ENCODE assay signal across 13 cellular contexts in the genomic region with DNA sequence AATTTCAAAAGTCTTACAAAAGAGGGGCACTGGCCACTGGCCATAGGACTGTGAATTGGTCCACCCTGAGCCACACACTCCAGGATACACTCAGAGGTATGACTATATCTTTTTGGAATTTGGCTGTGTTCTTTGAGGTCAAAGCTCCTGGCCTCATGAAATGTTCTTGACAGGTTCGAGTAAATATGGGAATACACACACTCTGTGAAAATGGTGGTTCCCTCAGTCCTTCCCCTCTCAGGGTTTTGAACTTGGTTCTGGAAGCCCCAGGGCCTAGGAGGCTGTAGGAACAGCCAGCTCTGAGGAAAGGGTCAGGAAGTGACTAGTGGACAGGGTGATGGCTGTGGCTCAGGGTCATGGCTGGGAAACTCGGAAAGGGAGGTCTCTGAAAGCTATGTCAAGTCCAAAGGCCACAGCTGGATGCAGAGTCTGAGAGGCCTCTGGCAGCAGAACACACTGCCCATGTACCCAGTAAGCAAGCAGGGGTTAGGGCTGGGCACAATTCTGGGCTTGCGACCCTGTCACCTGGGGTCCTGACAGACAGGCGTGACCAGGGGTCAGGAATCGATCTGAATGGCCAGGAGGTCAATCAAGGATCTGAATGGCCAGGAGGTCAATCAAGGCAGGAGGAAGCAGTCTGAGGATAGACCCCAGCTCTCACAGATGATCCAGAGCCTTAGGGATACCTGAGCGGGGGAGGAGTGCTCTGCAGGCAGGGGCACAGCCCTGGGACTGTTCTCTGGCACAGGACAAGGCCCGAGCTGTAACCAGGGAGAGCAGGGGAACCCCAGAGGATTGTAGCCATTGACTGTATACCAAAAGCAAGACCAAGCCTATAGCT.
DNase-seq lines count a peak whose midpoint lies in the region; ATAC-seq and TF ChIP-seq lines count a peak whose summit lies in the region.
"Had no signal": no experiment of that assay in that cellular context is flagged by ENCODE, and none has a peak within 500 bp of the region (broad histone marks: within the 10 kb centered on the region; RNA-seq: fewer than 3 reads in every experiment).

No MANE protein-coding gene starts in this region.

- H4K20me1 ChIP-seq in H9 (ENCODE audit: control insufficient read depth, insufficient read depth, insufficient read length), result no peaks in the 10 kb centered on the region
- H4K20me1 ChIP-seq in hepatocyte (ENCODE audit: insufficient read depth, poor library complexity, severe bottlenecking), result no peaks in the 10 kb centered on the region

- no peaks in the 10 kb centered on the region for H3K4me1 ChIP-seq in H9 (ENCODE audit: insufficient read depth, low read length)
- peaks cover 26% of the 10 kb centered on the region for H3K4me1 ChIP-seq in hepatocyte (ENCODE audit: insufficient read depth)

- no peak overlapping the region for H3K4me3 Mint-ChIP-seq in H9
- H3K4me3 Mint-ChIP-seq in stimulated activated effector memory CD8-positive, alpha-beta T cell treated with anti-CD3 and anti-CD28 coated beads, Interleukin-12 subunit alpha, Interleukin-12 subunit beta, amount 100 ng/mL, for 72 hours, result no peak overlapping the region
- H3K4me3 Mint-ChIP-seq in stimulated activated memory B cell treated with anti-CD40 and anti-IgM and Interleukin-4, amounts not matched to agents 10 μg/mL and 1 μg/mL and 100 μg/mL, for 72 hours, result no peak overlapping the region
- H3K4me3 Mint-ChIP-seq in activated CD4-positive, alpha-beta T cell treated with anti-CD3 and anti-CD28 coated beads for 36 hours, result no peak overlapping the region

- no peak overlapping the region for H3K27ac Mint-ChIP-seq in H9
- H3K27ac Mint-ChIP-seq in stimulated activated effector memory CD8-positive, alpha-beta T cell treated with anti-CD3 and anti-CD28 coated beads, Interleukin-12 subunit alpha, Interleukin-12 subunit beta, amount 100 ng/mL, for 72 hours, result no peak overlapping the region
- H3K27ac Mint-ChIP-seq in stimulated activated memory B cell treated with anti-CD40 and anti-IgM and Interleukin-4, amounts not matched to agents 10 μg/mL and 1 μg/mL and 100 μg/mL, for 72 hours, result no peak overlapping the region
- H3K27ac Mint-ChIP-seq in activated CD4-positive, alpha-beta T cell treated with anti-CD3 and anti-CD28 coated beads for 36 hours, result no peak overlapping the region

- no peak overlapping the region for H2BK120ac ChIP-seq in H9 (ENCODE audit: low read depth, low read length, poor library complexity, severe bottlenecking)

- H3K36me3 Mint-ChIP-seq in H9 (ENCODE audit: insufficient read depth in 1 of 3, low read depth in 3 of 3), result no peaks in the 10 kb centered on the region
- no peaks in the 10 kb centered on the region for H3K36me3 Mint-ChIP-seq in stimulated activated effector memory CD8-positive, alpha-beta T cell treated with anti-CD3 and anti-CD28 coated beads, Interleukin-12 subunit alpha, Interleukin-12 subunit beta, amount 100 ng/mL, for 72 hours
- no peaks in the 10 kb centered on the region for H3K36me3 Mint-ChIP-seq in stimulated activated memory B cell treated with anti-CD40 and anti-IgM and Interleukin-4, amounts not matched to agents 10 μg/mL and 1 μg/mL and 100 μg/mL, for 72 hours
- no peaks in the 10 kb centered on the region for H3K36me3 Mint-ChIP-seq in activated CD4-positive, alpha-beta T cell treated with anti-CD3 and anti-CD28 coated beads for 36 hours (ENCODE audit: low read depth)

- in situ Hi-C loops in astrocyte of the spinal cord (cut with HindIII; ENCODE audit: low sequenced_read_pairs), result no loop called here

- no peak overlapping the region for H2AK5ac ChIP-seq in H9 (ENCODE audit: insufficient read length, low read length)

- ATAC-seq in stimulated activated effector memory CD8-positive, alpha-beta T cell treated with anti-CD3 and anti-CD28 coated beads, Interleukin-12 subunit alpha, Interleukin-12 subunit beta, amount 100 ng/mL, for 72 hours, result peak; percentile 9
- ATAC-seq in stimulated activated memory B cell treated with anti-CD40 and anti-IgM and Interleukin-4, amounts not matched to agents 10 μg/mL and 1 μg/mL and 100 μg/mL, for 72 hours, result no peak
- ATAC-seq in activated CD4-positive, alpha-beta T cell treated with anti-CD3 and anti-CD28 coated beads for 36 hours, result no peak
- no peak for ATAC-seq in GM18867 (IDR thresholded peaks at IDR 0.05; ENCODE audit: unreplicated experiment)
- ATAC-seq: esophagus mucosa had no signal

- H2BK15ac ChIP-seq in H9 (ENCODE audit: low read depth, low read length), result no peak overlapping the region

- no peaks in the 10 kb centered on the region for H3K9me3 ChIP-seq in H9 (ENCODE audit: control insufficient read depth, low read depth, low read length)
- H3K9me3 ChIP-seq in hepatocyte (ENCODE audit: low read depth), result no peaks in the 10 kb centered on the region

- H3K23ac ChIP-seq in H9 (ENCODE audit: insufficient read length, low read depth, low read length), result no peak overlapping the region

- peaks cover 6% of the 10 kb centered on the region; the same call in 1 of the 2 replicates for H3K27me3 ChIP-seq in H9 (ENCODE audit: insufficient read depth, low read length)
- H3K27me3 ChIP-seq in hepatocyte, result no peaks in the 10 kb centered on the region
- H3K27me3 ChIP-seq: brain microvascular endothelial cell had no signal

- H3K27ac ChIP-seq in H9 (ENCODE audit: insufficient read length, low read depth, low read length) (no peak overlapping the region), hepatocyte (peak overlapping the region; percentile 69)
- H3K27ac ChIP-seq: brain microvascular endothelial cell had no signal

- H3K9me3 Mint-ChIP-seq in H9, result no peaks in the 10 kb centered on the region
- H3K9me3 Mint-ChIP-seq in stimulated activated effector memory CD8-positive, alpha-beta T cell treated with anti-CD3 and anti-CD28 coated beads, Interleukin-12 subunit alpha, Interleukin-12 subunit beta, amount 100 ng/mL, for 72 hours, result no peaks in the 10 kb centered on the region
- no peaks in the 10 kb centered on the region for H3K9me3 Mint-ChIP-seq in stimulated activated memory B cell treated with anti-CD40 and anti-IgM and Interleukin-4, amounts not matched to agents 10 μg/mL and 1 μg/mL and 100 μg/mL, for 72 hours
- no peaks in the 10 kb centered on the region for H3K9me3 Mint-ChIP-seq in activated CD4-positive, alpha-beta T cell treated with anti-CD3 and anti-CD28 coated beads for 36 hours (ENCODE audit: low read depth)

- no peaks in the 10 kb centered on the region for H3K9me2 ChIP-seq in hepatocyte (replicated peaks; ENCODE audit: insufficient read depth)

- no peak overlapping the region for H2AFZ ChIP-seq in H9 (ENCODE audit: low read length)
- no peak overlapping the region for H2AFZ ChIP-seq in hepatocyte

- H3K9ac ChIP-seq in H9 (ENCODE audit: extremely low read depth, insufficient read length, low read length), result no peak overlapping the region

- no peak overlapping the region for H2BK20ac ChIP-seq in H9 (ENCODE audit: low read depth, low read length, poor library complexity, severe bottlenecking)

- H3K4me1 Mint-ChIP-seq in H9, result 0 out of 4 replicates have a peak, but pooled peaks cover 0 to 3% of the 10 kb centered on the region in 2 experiments
- no peaks in the 10 kb centered on the region for H3K4me1 Mint-ChIP-seq in stimulated activated effector memory CD8-positive, alpha-beta T cell treated with anti-CD3 and anti-CD28 coated beads, Interleukin-12 subunit alpha, Interleukin-12 subunit beta, amount 100 ng/mL, for 72 hours
- no peaks in the 10 kb centered on the region for H3K4me1 Mint-ChIP-seq in stimulated activated memory B cell treated with anti-CD40 and anti-IgM and Interleukin-4, amounts not matched to agents 10 μg/mL and 1 μg/mL and 100 μg/mL, for 72 hours
- H3K4me1 Mint-ChIP-seq in activated CD4-positive, alpha-beta T cell treated with anti-CD3 and anti-CD28 coated beads for 36 hours, result no peaks in the 10 kb centered on the region

- CTCF ChIA-PET in activated CD4-positive, alpha-beta T cell treated with anti-CD3 and anti-CD28 coated beads for 36 hours (lab: Charles Lee), result interaction anchor here (0.8 kb wide), 1 partner anchor 13 kb away, joined by 4 read pairs; no protein-coding TSS in a partner anchor

- peaks cover 42% of the 10 kb centered on the region for H3K27me3 Mint-ChIP-seq in H9 (ENCODE audit: low read depth)
- H3K27me3 Mint-ChIP-seq in stimulated activated memory B cell treated with anti-CD40 and anti-IgM and Interleukin-4, amounts not matched to agents 10 μg/mL and 1 μg/mL and 100 μg/mL, for 72 hours, result peaks cover 34% of the 10 kb centered on the region
- H3K27me3 Mint-ChIP-seq in activated CD4-positive, alpha-beta T cell treated with anti-CD3 and anti-CD28 coated beads for 36 hours, result peaks cover 2% of the 10 kb centered on the region

- H3K14ac ChIP-seq in H9 (ENCODE audit: insufficient read depth, low read length), result peak overlapping the region; percentile 0; the same call in 1 of the 2 replicates

- H3K56ac ChIP-seq in H9 (ENCODE audit: insufficient read length, low read depth, low read length), result no peak overlapping the region

- H3K4me3 ChIP-seq in astrocyte of the spinal cord (ENCODE audit: low read depth, low read length) (no peak overlapping the region), hepatocyte (no peak overlapping the region)

- no peak overlapping the region for H2BK12ac ChIP-seq in H9 (ENCODE audit: insufficient read length, low read depth, low read length)

- H3K23me2 ChIP-seq in H9 (ENCODE audit: insufficient read length, low read depth, low read length, poor library complexity, severe bottlenecking), result no peaks in the 10 kb centered on the region

- DNase-seq in H9, result no peak
- peak; percentile 7 for DNase-seq in astrocyte of the spinal cord (ENCODE audit: low read depth, low spot score)
- DNase-seq in hepatocyte (ENCODE audit: low spot score), result no peak
- DNase-seq in stimulated activated effector memory CD8-positive, alpha-beta T cell treated with anti-CD3 and anti-CD28 coated beads, Interleukin-12 subunit alpha, Interleukin-12 subunit beta, amount 100 ng/mL, for 72 hours (ENCODE audit: low spot score in 2 of 2), result no peak
- DNase-seq in NCI-H446 (lab: John Stamatoyannopoulos, UW), result no peak
- no peak for DNase-seq in activated CD4-positive, alpha-beta T cell treated with anti-CD3 and anti-CD28 coated beads for 36 hours
- DNase-seq: brain microvascular endothelial cell, NCI-H1436, OCI-M1, posterior cingulate gyrus had no signal

- WGBS in H9 (ENCODE audit: extremely low coverage, insufficient read length, low lambda C conversion rate), result no CpG with 5 or more reads among the region's 7 CpGs
- WGBS in hepatocyte (ENCODE audit: low lambda C conversion rate, missing lambda C conversion rate), result 83% methylated on average over 7 of the region's 7 CpGs

- no peak overlapping the region for H3K4me2 ChIP-seq in H9 (ENCODE audit: insufficient read depth, insufficient read length, low read length)
- H3K4me2 ChIP-seq in hepatocyte, result peak overlapping the region; percentile 33

- H4K8ac ChIP-seq in H9 (replicated peaks; ENCODE audit: insufficient read length, low read depth, low read length), result no peak overlapping the region

- no peak overlapping the region for H4K91ac ChIP-seq in H9 (ENCODE audit: insufficient read length, low read depth, low read length)

- H3K18ac ChIP-seq in H9 (ENCODE audit: insufficient read length, low read depth, low read length), result no peak overlapping the region

- no peak overlapping the region for H3K4ac ChIP-seq in H9 (ENCODE audit: low read depth, low read length)

- H2BK5ac ChIP-seq in H9 (ENCODE audit: insufficient read length, low read length), result no peak overlapping the region

- H3T11ph ChIP-seq in H9 (ENCODE audit: low read length), result no peak overlapping the region

- intact Hi-C loops in activated CD4-positive, alpha-beta T cell treated with anti-CD3 and anti-CD28 coated beads for 36 hours (cut with DNase I, micrococcal nuclease), result no loop called here

- H3K36me3 ChIP-seq in hepatocyte (replicated peaks; ENCODE audit: insufficient read depth, low read depth), result no peaks in the 10 kb centered on the region
- H3K36me3 ChIP-seq: brain microvascular endothelial cell had no signal

- TF ChIP-seq CTCF in H9 (conservative IDR thresholded peaks at IDR 0.05) (no peak), astrocyte of the spinal cord (IDR thresholded peaks at IDR 0.05; ENCODE audit: low read depth, low read length) (no peak), hepatocyte (IDR thresholded peaks at IDR 0.05; ENCODE audit: poor library complexity) (no peak)

- no peak overlapping the region for H4K5ac ChIP-seq in H9 (ENCODE audit: insufficient read length, low read depth, low read length)

- POLR2A ChIA-PET in activated CD4-positive, alpha-beta T cell treated with anti-CD3 and anti-CD28 coated beads for 36 hours (lab: Charles Lee), result no interaction called here

- H3K79me1 ChIP-seq in H9 (ENCODE audit: insufficient read depth, low read depth, low read length, poor library complexity, severe bottlenecking), result no peaks in the 10 kb centered on the region

- H3K79me2 ChIP-seq in H9 (ENCODE audit: insufficient read depth, low read length), result no peaks in the 10 kb centered on the region
- no peaks in the 10 kb centered on the region for H3K79me2 ChIP-seq in hepatocyte
